Comparison of ENCODE assay signal across 8 cellular contexts in the genomic region with DNA sequence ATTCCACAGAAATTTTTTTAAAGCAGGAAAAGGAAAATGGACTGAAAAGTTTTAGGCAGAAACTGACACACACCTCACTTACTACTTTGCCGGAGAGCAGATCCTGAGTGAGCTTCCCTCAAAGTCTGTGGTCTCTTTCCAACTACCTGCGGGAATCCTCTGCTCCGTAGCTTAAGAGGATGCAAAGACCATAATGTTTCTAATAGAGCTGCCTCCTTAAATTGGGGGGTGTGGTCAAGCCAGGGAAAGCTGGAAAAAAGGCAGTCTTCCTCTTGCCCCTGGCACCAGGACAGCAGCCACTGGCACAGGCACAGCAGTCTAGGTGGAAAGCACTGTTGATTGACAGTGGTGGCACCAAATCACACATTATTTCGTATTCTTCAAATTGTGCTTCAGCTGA. TPM values are rescaled to one million over a fixed set of nuclear protein-coding genes. Genes with fewer than 3 reads are reported as not detected.
A peak's percentile ranks its signal among the peaks of the same experiment; 100 is the strongest.
DNase-seq lines count a peak whose midpoint lies in the region; ATAC-seq and TF ChIP-seq lines count a peak whose summit lies in the region.

Gene ETS1 (minus strand): TSS at position 144 of the 400 bp plus-strand sequence. CDS start 14,428 bp downstream, outside the sequence.

- H3K9me3 ChIP-seq in Panc1 (ENCODE audit: control insufficient read depth, insufficient read depth, low read depth, low read length), result no peaks in the 10 kb centered on the region
- no peaks in the 10 kb centered on the region for H3K9me3 ChIP-seq in gastroesophageal sphincter
- no peaks in the 10 kb centered on the region for H3K9me3 ChIP-seq in osteoblast (ENCODE audit: low read depth, low read length)

- H2AFZ ChIP-seq in osteoblast (ENCODE audit: low read length), result no peak within 1 kb of the TSS

- H3K4me2 ChIP-seq in osteoblast (ENCODE audit: insufficient read depth, low read length), result peak within 1 kb of the TSS; percentile 60

- H4K20me1 ChIP-seq in osteoblast (ENCODE audit: insufficient read depth, low read length), result no peaks in the 10 kb centered on the region

- DNase-seq in G401 (ENCODE audit: low spot score) (no peak), Panc1 (ENCODE audit: low read depth, low spot score) (no peak), osteoblast (ENCODE audit: insufficient read length, low spot score, missing footprints) (no peak), hippocampal formation (lab: John Stamatoyannopoulos, UW) (no peak), KG1 (lab: John Stamatoyannopoulos, UW) (no peak)

- H3K36me3 ChIP-seq in Panc1 (ENCODE audit: control insufficient read depth, insufficient read depth, low read length) (no peaks in the 10 kb centered on the region), gastroesophageal sphincter (no peaks in the 10 kb centered on the region), osteoblast (ENCODE audit: insufficient read depth, low read length) (no peaks in the 10 kb centered on the region)

- POLR2A ChIA-PET in Panc1 (lab: Charles Lee), result no interaction called here

- TF ChIP-seq EP300 in gastroesophageal sphincter (IDR thresholded peaks at IDR 0.05), result no peak

- ATAC-seq in Panc1, result peak; percentile 66
- no peak for ATAC-seq in gastroesophageal sphincter
- ATAC-seq in HG03045 (IDR thresholded peaks at IDR 0.05; ENCODE audit: unreplicated experiment), result no peak
- no peak for ATAC-seq in GM21367 (IDR thresholded peaks at IDR 0.05; ENCODE audit: unreplicated experiment)

- TF ChIP-seq POLR2A in gastroesophageal sphincter (IDR thresholded peaks at IDR 0.05), result no peak

- in situ Hi-C loops in G401 (cut with HindIII; ENCODE audit: low sequenced_read_pairs), result no loop called here
- in situ Hi-C loops in Panc1 (cut with HindIII; ENCODE audit: low pct_unique_long_range_greater_than_20kb, low sequenced_read_pairs), result no loop called here

- BruUV-seq in Panc1 (replicated peaks; lab: Mats Ljungman, UMichigan), result no TSS peak

- WGBS in gastroesophageal sphincter (ENCODE audit: low coverage in 1 of 2), 2 donors, result 17 to 34% methylated on average over 4 of the region's 4 CpGs

- peak within 1 kb of the TSS in 1 of 2 experiments; percentile 34; a peak in 2 of 4 replicates for H3K4me3 ChIP-seq in Panc1 (ENCODE audit: low read depth in 2 of 2, low read length in 2 of 2)
- H3K4me3 ChIP-seq in gastroesophageal sphincter, result peak within 1 kb of the TSS in 1 of 2 donors; percentile 15
- H3K4me3 ChIP-seq in osteoblast (ENCODE audit: insufficient read depth, low read length), result peak within 1 kb of the TSS; percentile 45

- TF ChIP-seq CTCF in Panc1 (IDR thresholded peaks at IDR 0.05) (no peak), gastroesophageal sphincter (IDR thresholded peaks at IDR 0.05) (no peak), osteoblast (IDR thresholded peaks at IDR 0.05; ENCODE audit: extremely low read depth, low read depth, low read length) (no peak)

- no peaks in the 10 kb centered on the region for H3K4me1 ChIP-seq in Panc1 (ENCODE audit: control insufficient read depth, insufficient read depth, low read length)
- peaks cover 0 to 7% (median 0%) of the 10 kb centered on the region in 3 donors for H3K4me1 ChIP-seq in gastroesophageal sphincter
- H3K4me1 ChIP-seq in osteoblast (ENCODE audit: insufficient read depth, low read length), result peaks cover 9% of the 10 kb centered on the region

- intact Hi-C loops in Panc1 (cut with micrococcal nuclease; ENCODE audit: unreplicated experiment), result loop anchor here (2.0 kb wide), 1 partner anchor 57 kb away; no protein-coding TSS in a partner anchor

- CTCF ChIA-PET in Panc1 (lab: Charles Lee), result no interaction called here

- no peaks in the 10 kb centered on the region for H3K79me2 ChIP-seq in osteoblast (ENCODE audit: insufficient read depth, low read length)

- H3K27me3 ChIP-seq in Panc1 (ENCODE audit: control insufficient read depth, insufficient read depth, low read length) (peaks cover 52% of the 10 kb centered on the region), gastroesophageal sphincter (peaks cover 33% of the 10 kb centered on the region), osteoblast (ENCODE audit: insufficient read depth, low read length) (peaks cover 58% of the 10 kb centered on the region)

- H3K27ac ChIP-seq in Panc1 (ENCODE audit: low read length) (no peak within 1 kb of the TSS), gastroesophageal sphincter (peak within 1 kb of the TSS in 2 of 4 donors; percentile 9 to 19), osteoblast (ENCODE audit: low read depth, low read length) (no peak within 1 kb of the TSS)

RNA-seq across cellular contexts. Expression of gene ETS1, which starts in this region (rescaled TPM):
- 50.3 and 61.7 TPM in 2 replicates for total RNA-seq in G401 (2014; rRNA removed; shearing (Covaris generic))
- total RNA-seq in Panc1 (2021; ENCODE audit: unreplicated experiment) (66.4 TPM), gastroesophageal sphincter (10 to 100 TPM; 32.2 to 65.2 (median 51.0) TPM), osteoblast (64.2 and 67.3 TPM in 2 replicates)
- polyA plus RNA-seq in Panc1 (2012; ENCODE audit: insufficient read length), result 38.6 TPM
